8 cellular contexts compared by ENCODE assay signal in genomic region chr12:109097435-109098141, GRCh38. TPM values are rescaled to one million over a fixed set of nuclear protein-coding genes. Genes with fewer than 3 reads are reported as not detected.
DNase-seq lines count a peak whose midpoint lies in the region; ATAC-seq and TF ChIP-seq lines count a peak whose summit lies in the region.

Gene UNG (plus strand): TSS chr12:109097597. CDS start chr12:109097680, 83 bp downstream.

- H3K27ac ChIP-seq in suprapubic skin, result peak within 1 kb of the TSS; percentile 89

- peaks cover 43% of the 10 kb centered on the region for H3K4me1 ChIP-seq in suprapubic skin

- DNase-seq in NCI-H1105 (lab: John Stamatoyannopoulos, UW) (peak; percentile 98), SKM-1 (lab: John Stamatoyannopoulos, UW; ENCODE audit: unreplicated experiment) (peak; percentile 44), globus pallidus (ENCODE audit: low spot score) (peak; percentile 94), occipital lobe (lab: John Stamatoyannopoulos, UW) (peak; percentile 93), suprapubic skin (ENCODE audit: low spot score in 2 of 2) (peak; percentile 98 to 99)

- H3K27me3 ChIP-seq in suprapubic skin, result no peaks in the 10 kb centered on the region

- no peaks in the 10 kb centered on the region for H3K9me3 ChIP-seq in suprapubic skin

- no peak for TF ChIP-seq EP300 in suprapubic skin (IDR thresholded peaks at IDR 0.05)

- H3K4me1 Mint-ChIP-seq in activated naive CD4-positive, alpha-beta T cell treated with anti-CD3 and anti-CD28 coated beads, Interleukin-2, amount 50 U/mL, for 24 hours, result peaks cover 39% of the 10 kb centered on the region

- peak within 1 kb of the TSS; percentile 95 for H3K27ac Mint-ChIP-seq in activated naive CD4-positive, alpha-beta T cell treated with anti-CD3 and anti-CD28 coated beads, Interleukin-2, amount 50 U/mL, for 24 hours

- no peaks in the 10 kb centered on the region for H3K9me3 Mint-ChIP-seq in activated naive CD4-positive, alpha-beta T cell treated with anti-CD3 and anti-CD28 coated beads, Interleukin-2, amount 50 U/mL, for 24 hours

- peak within 1 kb of the TSS; percentile 87 for H3K4me3 ChIP-seq in GM08714 (ENCODE audit: low read length)
- H3K4me3 ChIP-seq in suprapubic skin, result peak within 1 kb of the TSS; percentile 63

- peaks cover 10% of the 10 kb centered on the region for H3K36me3 Mint-ChIP-seq in activated naive CD4-positive, alpha-beta T cell treated with anti-CD3 and anti-CD28 coated beads, Interleukin-2, amount 50 U/mL, for 24 hours

- no peak for TF ChIP-seq CTCF in suprapubic skin (IDR thresholded peaks at IDR 0.05)

- no peaks in the 10 kb centered on the region for H3K27me3 Mint-ChIP-seq in activated naive CD4-positive, alpha-beta T cell treated with anti-CD3 and anti-CD28 coated beads, Interleukin-2, amount 50 U/mL, for 24 hours

- no peak for TF ChIP-seq POLR2A in suprapubic skin (IDR thresholded peaks at IDR 0.05)

- ATAC-seq in HG02623 (IDR thresholded peaks at IDR 0.05; ENCODE audit: unreplicated experiment), result peak; percentile 92

- peaks cover 11% of the 10 kb centered on the region for H3K36me3 ChIP-seq in suprapubic skin

- peak within 1 kb of the TSS; percentile 92 for H3K4me3 Mint-ChIP-seq in activated naive CD4-positive, alpha-beta T cell treated with anti-CD3 and anti-CD28 coated beads, Interleukin-2, amount 50 U/mL, for 24 hours

- WGBS in suprapubic skin, result no CpG with 5 or more reads among the region's 68 CpGs

RNA-seq across cellular contexts. Expression of gene UNG, which starts in this region (rescaled TPM):
- total RNA-seq in occipital lobe (26.8 TPM), suprapubic skin (10 to 100 TPM; 17.9 to 43.9 (median 40.0) TPM)

Comparison
In these comparisons a context has a peak if more than half of its experiments do, and no peak if none do; other contexts are left out.
1. Peak in every context shown above with its lines: DNase-seq, ATAC-seq, H3K4me3 ChIP-seq and H3K27ac ChIP-seq.
2. DNase-seq: peak in every context shown above with its lines; median percentile 98 in suprapubic skin; 98 in NCI-H1105; 94 in globus pallidus; 93 in occipital lobe; 44 in SKM-1.